Comparison of ENCODE assay signal across 2 cellular contexts in genomic region chr19:867855-868457, GRCh38.
TF ChIP-seq lines count a peak whose summit lies in the region.

No MANE protein-coding gene starts in this region.

TF ChIP-seq in K562, 482 proteins besides CTCF, POLR2A, EP300 and RAD21 (continues in another document):
- TF ChIP-seq HDAC6 (IDR thresholded peaks at IDR 0.05; ENCODE audit: low read depth, low read length), result peak; percentile 28; the same call in 1 of the 2 replicates
- TF ChIP-seq NR2C2 (CRISPR knock-in tag; IDR thresholded peaks at IDR 0.05), result no peak
- no peak for TF ChIP-seq NR2C2 (tag; IDR thresholded peaks at IDR 0.05)
- TF ChIP-seq SPI1 (IDR thresholded peaks at IDR 0.05; ENCODE audit: borderline replicate concordance, low read depth, low read length), result no peak
- TF ChIP-seq HOMEZ (CRISPR knock-in tag; IDR thresholded peaks at IDR 0.05), result no peak
- peak; percentile 90 for TF ChIP-seq RBM22 (IDR thresholded peaks at IDR 0.05; ENCODE audit: low read depth, low read length, poor library complexity, severe bottlenecking)
- no peak for TF ChIP-seq ZNF77 (CRISPR knock-in tag; IDR thresholded peaks at IDR 0.05)
- no peak for TF ChIP-seq PRPF4 (IDR thresholded peaks at IDR 0.05; ENCODE audit: insufficient read depth, low read depth, low read length, poor library complexity, severe bottlenecking)
- no peak for TF ChIP-seq KAT8 (IDR thresholded peaks at IDR 0.05; ENCODE audit: low read depth)
- TF ChIP-seq PTRF (tag; IDR thresholded peaks at IDR 0.05), result no peak
- no peak for TF ChIP-seq CHD2 (IDR thresholded peaks at IDR 0.05; ENCODE audit: low read depth, low read length)
- no peak for TF ChIP-seq ZBTB9 (CRISPR knock-in tag; IDR thresholded peaks at IDR 0.05)
- no peak for TF ChIP-seq EHMT2 (IDR thresholded peaks at IDR 0.05)
- no peak for TF ChIP-seq CUX1 (CRISPR knock-in tag; IDR thresholded peaks at IDR 0.05)
- no peak for TF ChIP-seq ATF3 (IDR thresholded peaks at IDR 0.05)
- no peak for TF ChIP-seq ATF3 (CRISPR knock-in tag; conservative IDR thresholded peaks at IDR 0.05)
- no peak for TF ChIP-seq ZBTB43 (CRISPR knock-in tag; IDR thresholded peaks at IDR 0.05)
- no peak for TF ChIP-seq ZNF445 (CRISPR knock-in tag; IDR thresholded peaks at IDR 0.05; ENCODE audit: low read depth)
- no peak for TF ChIP-seq ZNF184 (CRISPR knock-in tag; IDR thresholded peaks at IDR 0.05)
- TF ChIP-seq PPARD (CRISPR knock-in tag; IDR thresholded peaks at IDR 0.05), result no peak
- no peak for TF ChIP-seq KDM4B (IDR thresholded peaks at IDR 0.05; ENCODE audit: borderline replicate concordance in 2 of 2, low read depth in 1 of 2)
- peak; percentile 50 for TF ChIP-seq SNRNP70 (optimal IDR thresholded peaks at IDR 0.05; ENCODE audit: low read depth, low read length)

TF ChIP-seq in SK-N-SH, 30 proteins besides CTCF, POLR2A, EP300 and RAD21:
- TF ChIP-seq MEF2A (IDR thresholded peaks at IDR 0.05; ENCODE audit: borderline replicate concordance, low read depth) (no peak), ZBTB33 (IDR thresholded peaks at IDR 0.05; ENCODE audit: borderline replicate concordance, low read depth) (no peak), PBX3 (IDR thresholded peaks at IDR 0.05) (no peak), JUND (IDR thresholded peaks at IDR 0.05) (no peak), POLR2AphosphoS5 (IDR thresholded peaks at IDR 0.05; ENCODE audit: low read depth, low read length) (no peak), RFX5 (IDR thresholded peaks at IDR 0.05; ENCODE audit: low read length) (no peak)
TF ChIP-seq in SK-N-SH: peak in this region for 0.
